Comparison of ENCODE assay signal across 14 cellular contexts in genomic region chr9:34343090-34343489, GRCh38. TPM values are rescaled to one million over a fixed set of nuclear protein-coding genes. Genes with fewer than 3 reads are reported as not detected.
DNase-seq lines count a peak whose midpoint lies in the region; ATAC-seq and TF ChIP-seq lines count a peak whose summit lies in the region.
"Had no signal": no experiment of that assay in that cellular context is flagged by ENCODE, and none has a peak within 500 bp of the region (broad histone marks: within the 10 kb centered on the region; RNA-seq: fewer than 3 reads in every experiment).

No MANE protein-coding gene starts in this region.

- H3K27ac ChIP-seq in Panc1 (ENCODE audit: low read length) (no peak overlapping the region), mesenchymal stem cell (ENCODE audit: low read length, poor library complexity, severe bottlenecking) (no peak overlapping the region)

- DNase-seq in Panc1 (ENCODE audit: low read depth, low spot score) (no peak), fibroblast of mammary gland (ENCODE audit: low read depth) (peak; percentile 56), mesenchymal stem cell (no peak), superior temporal gyrus (ENCODE audit: extremely low spot score) (peak; percentile 56)
- no peak for DNase-seq in activated effector memory CD4-positive, alpha-beta T cell treated with Interleukin-2 at 50 U/mL for 16 hours
- DNase-seq: activated CD8-positive, alpha-beta memory T cell treated with anti-CD3 and anti-CD28 coated beads, Interleukin-2, amount 50 U/mL, for 48 hours; naive thymus-derived CD4-positive, alpha-beta T cell; NCI-H1417 treated with DMSO at 0.1 percent for 48 hours; NCI-H82; SK-N-SH; stimulated activated CD4-positive, alpha-beta T cell treated with anti-CD3 and anti-CD28 coated beads, Interleukin-12 subunit alpha, Interleukin-12 subunit beta, amount 100 ng/mL, for 4 hours had no signal

- H3K23ac ChIP-seq in mesenchymal stem cell (ENCODE audit: low read length in 2 of 2) = no peak overlapping the region

- no peak overlapping the region for H2BK120ac ChIP-seq in mesenchymal stem cell (ENCODE audit: low read depth, low read length)

- TF ChIP-seq CTCF in Panc1 (IDR thresholded peaks at IDR 0.05) (no peak), fibroblast of mammary gland (conservative IDR thresholded peaks at IDR 0.05; ENCODE audit: control insufficient read depth, insufficient read depth, low read depth, low read length) (no peak)

- H3K4me3 ChIP-seq in Panc1 (ENCODE audit: low read depth in 2 of 2, low read length in 2 of 2) (no peak overlapping the region), fibroblast of mammary gland (ENCODE audit: control insufficient read depth, low read depth, low read length) (no peak overlapping the region), mesenchymal stem cell (ENCODE audit: insufficient read depth in 1 of 2, low read depth in 1 of 2, low read length in 2 of 2) (no peak overlapping the region)

- no peak overlapping the region for H3K4ac ChIP-seq in mesenchymal stem cell (ENCODE audit: low read depth in 1 of 2, low read length in 2 of 2)

- H2BK5ac ChIP-seq in mesenchymal stem cell (ENCODE audit: low read depth, low read length, poor library complexity, severe bottlenecking) = no peak overlapping the region

- ATAC-seq in Panc1 (no peak), HG03280 (IDR thresholded peaks at IDR 0.05; ENCODE audit: unreplicated experiment) (no peak), HG03039 (IDR thresholded peaks at IDR 0.05; ENCODE audit: unreplicated experiment) (no peak), GM19463 (IDR thresholded peaks at IDR 0.05; ENCODE audit: unreplicated experiment) (no peak)
- ATAC-seq: naive thymus-derived CD4-positive, alpha-beta T cell had no signal

- no peak overlapping the region for H4K8ac ChIP-seq in mesenchymal stem cell (ENCODE audit: low read length)

- CTCF ChIA-PET in Panc1 (lab: Charles Lee) = interaction anchor here (0.6 kb wide), 1 partner anchor 107 kb away, joined by 5 read pairs; no protein-coding TSS in a partner anchor

- H3K9ac ChIP-seq in mesenchymal stem cell (ENCODE audit: low read length) = peak overlapping the region; percentile 36
- H3K9ac ChIP-seq: SK-N-SH had no signal

- no peak overlapping the region for H2AK5ac ChIP-seq in mesenchymal stem cell (ENCODE audit: low read length, severe bottlenecking)

- BruUV-seq in Panc1 (replicated peaks; lab: Mats Ljungman, UMichigan) = TSS peak; percentile 80

- POLR2A ChIA-PET in Panc1 (lab: Charles Lee) = no interaction called here

- H2BK12ac ChIP-seq in mesenchymal stem cell (ENCODE audit: low read length in 2 of 2) = no peak overlapping the region

- H3K14ac ChIP-seq in mesenchymal stem cell (ENCODE audit: low read length in 2 of 2) = no peak overlapping the region

- peaks cover 14% of the 10 kb centered on the region for H3K79me1 ChIP-seq in mesenchymal stem cell (replicated peaks; ENCODE audit: low read length, poor library complexity, severe bottlenecking)

- H3K27me3 ChIP-seq in Panc1 (ENCODE audit: control insufficient read depth, insufficient read depth, low read length) = no peaks in the 10 kb centered on the region
- H3K27me3 ChIP-seq in mesenchymal stem cell (ENCODE audit: control insufficient read depth in 1 of 2, insufficient read depth in 1 of 2, low read length in 2 of 2) = no peaks in the 10 kb centered on the region

- H4K91ac ChIP-seq in mesenchymal stem cell (ENCODE audit: low read length) = no peak overlapping the region

- H3K9me3 ChIP-seq in Panc1 (ENCODE audit: control insufficient read depth, insufficient read depth, low read depth, low read length) (no peaks in the 10 kb centered on the region), mesenchymal stem cell (ENCODE audit: control insufficient read depth, low read length) (no peaks in the 10 kb centered on the region)
- H3K9me3 ChIP-seq: SK-N-SH had no signal

- in situ Hi-C loops in Panc1 (cut with HindIII; ENCODE audit: low pct_unique_long_range_greater_than_20kb, low sequenced_read_pairs) = no loop called here

- H3K4me2 ChIP-seq in mesenchymal stem cell (ENCODE audit: low read length, poor library complexity, severe bottlenecking) = no peak overlapping the region
- H3K4me2 ChIP-seq: SK-N-SH had no signal

- intact Hi-C loops in Panc1 (cut with micrococcal nuclease; ENCODE audit: unreplicated experiment) = no loop called here

- no peak overlapping the region for H2BK15ac ChIP-seq in mesenchymal stem cell (ENCODE audit: low read depth, poor library complexity, severe bottlenecking)

- no peak overlapping the region for H2AFZ ChIP-seq in mesenchymal stem cell (ENCODE audit: low read depth, low read length)

- H3K18ac ChIP-seq in mesenchymal stem cell (ENCODE audit: low read depth in 1 of 2, low read length in 2 of 2) = no peak overlapping the region

- H3K36me3 ChIP-seq in Panc1 (ENCODE audit: control insufficient read depth, insufficient read depth, low read length) (no peaks in the 10 kb centered on the region; the same call in 1 of the 2 replicates), mesenchymal stem cell (ENCODE audit: control insufficient read depth in 1 of 2, insufficient read depth in 2 of 2, low read depth in 1 of 2, low read length in 2 of 2) (peaks cover 35 to 46% of the 10 kb centered on the region in 2 experiments)

- H3K4me1 ChIP-seq in Panc1 (ENCODE audit: control insufficient read depth, insufficient read depth, low read length) (no peaks in the 10 kb centered on the region), mesenchymal stem cell (ENCODE audit: control insufficient read depth, insufficient read depth, low read depth, low read length) (peaks cover 2% of the 10 kb centered on the region)

- WGBS in mesenchymal stem cell = 95% methylated on average over 5 of the region's 5 CpGs

RNA-seq across cellular contexts. Expression of gene NUDT2, which starts 13.7 kb away (rescaled TPM):
- total RNA-seq in Panc1 (2021; ENCODE audit: unreplicated experiment) = 36.2 TPM
- polyA plus RNA-seq in Panc1 (2012; ENCODE audit: insufficient read length) = 32.3 TPM
- 24.9 TPM for polyA plus RNA-seq in mesenchymal stem cell (2013, experiment 1 of 2)
- 25.0 TPM for polyA plus RNA-seq in mesenchymal stem cell (2013, experiment 2 of 2)

RNA-seq across cellular contexts. Expression of gene KIF24, which starts 14.0 kb away (rescaled TPM):
- total RNA-seq in Panc1 (2021; ENCODE audit: unreplicated experiment) = 7.2 TPM
- polyA plus RNA-seq in Panc1 (2012; ENCODE audit: insufficient read length) = 2.6 TPM
- polyA plus RNA-seq in mesenchymal stem cell (2013, experiment 1 of 2) = 0.43 TPM
- 0.45 TPM for polyA plus RNA-seq in mesenchymal stem cell (2013, experiment 2 of 2)

RNA-seq across cellular contexts. Expression of gene MYORG, which starts 33.6 kb away (rescaled TPM):
- total RNA-seq in Panc1 (2021; ENCODE audit: unreplicated experiment) = 9.7 TPM
- 6.7 TPM for polyA plus RNA-seq in Panc1 (2012; ENCODE audit: insufficient read length)
- 2.2 TPM for polyA plus RNA-seq in mesenchymal stem cell (2013, experiment 1 of 2)
- polyA plus RNA-seq in mesenchymal stem cell (2013, experiment 2 of 2) = 2.2 TPM

Comparison
In these comparisons a context has a peak if more than half of its experiments do, and no peak if none do; other contexts are left out.
1. DNase-seq: peak in fibroblast of mammary gland (single experiment) and superior temporal gyrus (single experiment); none in Panc1 (single experiment), mesenchymal stem cell (single experiment) and activated effector memory CD4-positive, alpha-beta T cell treated with Interleukin-2 at 50 U/mL for 16 hours (single experiment).